ENCODE assay signal across 12 cellular contexts in genomic region chr4:9224596-9224995, GRCh38. TPM values are rescaled to one million over a fixed set of nuclear protein-coding genes. Genes with fewer than 3 reads are reported as not detected.
"Had no signal": no experiment of that assay in that cellular context is flagged by ENCODE, and none has a peak within 500 bp of the region (broad histone marks: within the 10 kb centered on the region; RNA-seq: fewer than 3 reads in every experiment).

Gene USP17L13, plus strand, starts transcription at chr4:9224896. Its CDS starts 0 bp downstream, at chr4:9224896.

RNA-seq across cellular contexts. Expression of gene USP17L13, which starts in this region (rescaled TPM):
- total RNA-seq: OCI-LY7, PC-3, PC-9, Peyer's patch, Right ventricle myocardium inferior, Right ventricle myocardium superior, RPMI7951, SJCRH30, SJSA1, SK-MEL-5, T-cell had no signal
- polyA plus RNA-seq: SK-N-SH had no signal
